20 cellular contexts compared by ENCODE assay signal in the genomic region with DNA sequence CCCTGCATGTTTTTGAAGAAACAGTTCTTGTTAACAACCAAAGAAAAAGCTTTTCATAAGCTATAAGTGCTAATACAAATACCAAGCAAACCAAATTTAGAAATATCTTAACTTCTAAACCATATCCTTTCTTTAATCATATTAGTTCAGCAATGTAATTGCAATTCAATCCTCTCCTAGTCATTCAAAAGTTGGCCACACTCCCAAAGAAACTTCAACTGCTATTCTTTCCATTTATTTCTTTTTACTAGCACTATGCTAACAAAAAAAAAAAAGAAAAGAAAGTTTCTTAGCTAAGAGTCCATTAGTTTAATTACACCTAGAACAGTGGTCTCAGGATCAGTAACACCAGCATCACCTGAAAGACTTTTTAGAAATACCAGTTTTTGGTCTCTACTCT.
DNase-seq lines count a peak whose midpoint lies in the region; ATAC-seq, FAIRE-seq and TF ChIP-seq lines count a peak whose summit lies in the region.
"Had no signal": no experiment of that assay in that cellular context is flagged by ENCODE, and none has a peak within 500 bp of the region (broad histone marks: within the 10 kb centered on the region; RNA-seq: fewer than 3 reads in every experiment).

No MANE protein-coding gene starts in this region.

- no peaks in the 10 kb centered on the region for H3K27me3 Mint-ChIP-seq in nephron (ENCODE audit: low read depth)
- H3K27me3 Mint-ChIP-seq: CD8-positive, alpha-beta memory T cell had no signal

- DNase-seq in H54 (ENCODE audit: insufficient read length, low spot score) (no peak), fibroblast of gingiva (ENCODE audit: low read depth) (peak; percentile 2), spleen (no peak), NCI-H1092 (lab: John Stamatoyannopoulos, UW) (no peak)
- DNase-seq: CD8-positive, alpha-beta memory T cell; DMS79; HFFc6; Kasumi-1; MG63; NCI-H1105; NCI-H2081; OCI-M1; Right ventricle myocardium superior had no signal

- H3K4me3 Mint-ChIP-seq in nephron: peak overlapping the region in 2 of 3 experiments; percentile 23 to 65
- H3K4me3 Mint-ChIP-seq: CD8-positive, alpha-beta memory T cell; HFFc6 had no signal

- no peaks in the 10 kb centered on the region for H3K9me3 ChIP-seq in spleen
- H3K9me3 ChIP-seq: A549; BLaER1 treated with 17β-estradiol and CSF1 and Interleukin-3, amounts not matched to agents 10 nM and 100 nM; MG63 had no signal

- no peak overlapping the region for H3K4me3 ChIP-seq in spleen
- H3K4me3 ChIP-seq: A549; BLaER1 treated with 17β-estradiol and CSF1 and Interleukin-3, amounts not matched to agents 10 nM and 100 nM; MG63 had no signal

- TF ChIP-seq POLR2A in H54 (IDR thresholded peaks at IDR 0.05; ENCODE audit: low read depth, low read length) (no peak), spleen (IDR thresholded peaks at IDR 0.05) (no peak)

- no peaks in the 10 kb centered on the region for H3K36me3 ChIP-seq in spleen
- H3K36me3 ChIP-seq: BLaER1 treated with 17β-estradiol and CSF1 and Interleukin-3, amounts not matched to agents 10 nM and 100 nM; MG63 had no signal

- intact Hi-C loops in spleen (cut with DNase I; ENCODE audit: low total_unique reads): no loop called here

- peaks cover 61% of the 10 kb centered on the region for H3K4me1 Mint-ChIP-seq in nephron

- H3K9me3 Mint-ChIP-seq in nephron: no peaks in the 10 kb centered on the region
- H3K9me3 Mint-ChIP-seq: HFFc6 had no signal

- FAIRE-seq in H54 (lab: Jason Lieb, UNC): peak; percentile 11
- FAIRE-seq: A549, GM12892, H1 had no signal

- no peaks in the 10 kb centered on the region for H3K36me3 Mint-ChIP-seq in nephron (ENCODE audit: low read depth)

- peak overlapping the region in 2 of 3 experiments; percentile 24 to 69 for H3K27ac Mint-ChIP-seq in nephron
- H3K27ac Mint-ChIP-seq: CD8-positive, alpha-beta memory T cell; HFFc6 had no signal

- ATAC-seq in SK-N-SH treated with all-trans-retinoic acid at 6 μM for 48 hours: peak; percentile 67
- ATAC-seq in HG02840 (IDR thresholded peaks at IDR 0.05; ENCODE audit: low FRiP score, unreplicated experiment): no peak
- ATAC-seq: A549 had no signal

- TF ChIP-seq CTCF in nephron (IDR thresholded peaks at IDR 0.05; ENCODE audit: unreplicated experiment in 3 of 3): no peak
- TF ChIP-seq CTCF in spleen (IDR thresholded peaks at IDR 0.05 in 8 of 11, conservative IDR thresholded peaks at IDR 0.05 in 3 of 11): no peak

- H3K27me3 ChIP-seq in spleen (replicated peaks in 1 of 7): no peaks in the 10 kb centered on the region
- H3K27me3 ChIP-seq: BLaER1 treated with 17β-estradiol and CSF1 and Interleukin-3, amounts not matched to agents 10 nM and 100 nM; MG63 had no signal

- H3K4me1 ChIP-seq in spleen: no peaks in the 10 kb centered on the region
- H3K4me1 ChIP-seq: BLaER1 treated with 17β-estradiol and CSF1 and Interleukin-3, amounts not matched to agents 10 nM and 100 nM had no signal

- no peak overlapping the region for H3K27ac ChIP-seq in spleen
- H3K27ac ChIP-seq: A549; BLaER1 treated with 17β-estradiol and CSF1 and Interleukin-3, amounts not matched to agents 10 nM and 100 nM had no signal

TF ChIP-seq in SK-N-SH treated with all-trans-retinoic acid at 6 μM for 48 hours, 23 proteins besides CTCF, POLR2A, EP300 and RAD21:
- TF ChIP-seq ZC3H10 (CRISPR knock-in tag; IDR thresholded peaks at IDR 0.05) (no peak), GLIS3 (CRISPR knock-in tag; IDR thresholded peaks at IDR 0.05) (no peak), ZNF8 (CRISPR knock-in tag; IDR thresholded peaks at IDR 0.05) (no peak), CSRNP3 (CRISPR knock-in tag; IDR thresholded peaks at IDR 0.05) (no peak), ISL1 (CRISPR knock-in tag; IDR thresholded peaks at IDR 0.05) (0 out of 2 replicates have a peak, but pooled peaks have one; percentile 29), PPARA (CRISPR knock-in tag; IDR thresholded peaks at IDR 0.05; ENCODE audit: borderline replicate concordance) (no peak), PATZ1 (CRISPR knock-in tag; IDR thresholded peaks at IDR 0.05; ENCODE audit: borderline replicate concordance) (no peak)
TF ChIP-seq in SK-N-SH treated with all-trans-retinoic acid at 6 μM for 48 hours: peak in this region for 1.
